20 cellular contexts compared by ENCODE assay signal in genomic region chr2:198321522-198322088, GRCh38.
"Had no signal": no experiment of that assay in that cellular context is flagged by ENCODE, and none has a peak within 500 bp of the region (broad histone marks: within the 10 kb centered on the region; RNA-seq: fewer than 3 reads in every experiment).

No MANE protein-coding gene starts in this region.

- ATAC-seq: activated CD4-positive, CD25-positive, alpha-beta regulatory T cell treated with anti-CD3 and anti-CD28 coated beads, Interleukin-2, amount 50 U/mL, for 24 hours; activated naive CD8-positive, alpha-beta T cell treated with anti-CD3 and anti-CD28 coated beads, Interleukin-2, amount 50 U/mL, for 24 hours; natural killer cell; stimulated activated naive B cell treated with anti-CD40 and anti-IgM and Interleukin-4, amounts not matched to agents 10 μg/mL and 1 μg/mL and 100 μg/mL, for 72 hours had no signal

- H3K9me3 ChIP-seq: ascending aorta, left ventricle myocardium inferior, neutrophil, transverse colon, vagina had no signal

- H3K27me3 ChIP-seq: ascending aorta, transverse colon, vagina had no signal

- H3K4me1 ChIP-seq: ascending aorta, left ventricle myocardium inferior, vagina had no signal

- H3K36me3 ChIP-seq: ascending aorta, left ventricle myocardium inferior, neutrophil, transverse colon, vagina had no signal

- H3K36me3 Mint-ChIP-seq: natural killer cell; stimulated activated naive B cell treated with anti-CD40 and anti-IgM and Interleukin-4, amounts not matched to agents 10 μg/mL and 1 μg/mL and 100 μg/mL, for 72 hours had no signal

- DNase-seq: activated CD4-positive, alpha-beta T cell treated with anti-CD3 and anti-CD28 coated beads, Interleukin-2, amount 50 U/mL, for 1 hour; activated CD8-positive, alpha-beta memory T cell treated with anti-CD3 and anti-CD28 coated beads for 24 hours; activated naive CD4-positive, alpha-beta T cell treated with Interleukin-2 at 50 U/mL for 16 hours; activated naive CD8-positive, alpha-beta T cell treated with anti-CD3 and anti-CD28 coated beads, Interleukin-2, amount 50 U/mL, for 24 hours; dermis blood vessel endothelial cell; hippocampal formation; left ventricle myocardium inferior; natural killer cell; stimulated activated CD4-positive, alpha-beta T cell treated with anti-CD3 and anti-CD28 coated beads, Interleukin-15, amount 100 ng/mL, for 24 hours; stimulated activated CD4-positive, alpha-beta T cell treated with anti-CD3 and anti-CD28 coated beads, Interleukin-4, amount 100 ng/mL, for 1 hour; stimulated activated naive B cell treated with anti-CD40 and anti-IgM and Interleukin-4, amounts not matched to agents 10 μg/mL and 1 μg/mL and 100 μg/mL, for 72 hours; transverse colon had no signal

- H3K27ac ChIP-seq: ascending aorta, epithelial cell of prostate, left ventricle myocardium inferior, neutrophil, skin epidermis, vagina had no signal

- H3K4me3 ChIP-seq: ascending aorta, left ventricle myocardium inferior, skin epidermis, transverse colon, vagina had no signal

- H3K9me3 Mint-ChIP-seq: activated naive CD8-positive, alpha-beta T cell treated with anti-CD3 and anti-CD28 coated beads, Interleukin-2, amount 50 U/mL, for 24 hours; activated T-helper 1 cell treated with anti-CD3 and anti-CD28 coated beads, Interleukin-12 subunit alpha, Interleukin-12 subunit beta, Interleukin-2, Interleukin-4 antibody, amounts not matched to agents 30 ng/mL and 10 ng/mL and 1 ng/mL, durations not matched to agents 14 hours and 24 hours and 36 hours; natural killer cell; stimulated activated naive B cell treated with anti-CD40 and anti-IgM and Interleukin-4, amounts not matched to agents 10 μg/mL and 1 μg/mL and 100 μg/mL, for 72 hours; T-helper 2 cell treated with Interferon-gamma antibody and Interleukin-4, amounts not matched to agents 5 μg/mL and 100 μg/mL, for 36 hours had no signal

- H3K27ac Mint-ChIP-seq: activated naive CD8-positive, alpha-beta T cell treated with anti-CD3 and anti-CD28 coated beads, Interleukin-2, amount 50 U/mL, for 24 hours; activated T-helper 1 cell treated with anti-CD3 and anti-CD28 coated beads, Interleukin-12 subunit alpha, Interleukin-12 subunit beta, Interleukin-2, Interleukin-4 antibody, amounts not matched to agents 30 ng/mL and 10 ng/mL and 1 ng/mL, durations not matched to agents 14 hours and 24 hours and 36 hours; natural killer cell; stimulated activated naive B cell treated with anti-CD40 and anti-IgM and Interleukin-4, amounts not matched to agents 10 μg/mL and 1 μg/mL and 100 μg/mL, for 72 hours; T-helper 2 cell treated with Interferon-gamma antibody and Interleukin-4, amounts not matched to agents 5 μg/mL and 100 μg/mL, for 36 hours had no signal
